In genomic region chr7:149440222-149440621, GRCh38 we compare ENCODE assay signal across 24 cellular contexts. TPM values are rescaled to one million over a fixed set of nuclear protein-coding genes. Genes with fewer than 3 reads are reported as not detected.
DNase-seq lines count a peak whose midpoint lies in the region; ATAC-seq and TF ChIP-seq lines count a peak whose summit lies in the region.
"Had no signal": no experiment of that assay in that cellular context is flagged by ENCODE, and none has a peak within 500 bp of the region (broad histone marks: within the 10 kb centered on the region; RNA-seq: fewer than 3 reads in every experiment).

No MANE protein-coding gene starts in this region.

- H3K4me3 ChIP-seq in CD4-positive, CD25-positive, alpha-beta regulatory T cell (ENCODE audit: low read depth, low read length) = no peak overlapping the region
- H3K4me3 ChIP-seq in esophagus muscularis mucosa (no peak overlapping the region), brain microvascular endothelial cell (ENCODE audit: low read depth, low read length) (no peak overlapping the region)
- H3K4me3 ChIP-seq: dorsolateral prefrontal cortex, heart left ventricle, psoas muscle had no signal

- no peak for TF ChIP-seq POLR2A in esophagus muscularis mucosa (IDR thresholded peaks at IDR 0.05; ENCODE audit: low read depth)

- peak overlapping the region in 2 of 4 donors; percentile 26 to 38 for H3K4me3 Mint-ChIP-seq in CD4-positive, CD25-positive, alpha-beta regulatory T cell
- no peak overlapping the region for H3K4me3 Mint-ChIP-seq in CD4-positive, alpha-beta T cell
- no peak overlapping the region for H3K4me3 Mint-ChIP-seq in activated CD8-positive, alpha-beta T cell treated with anti-CD3 and anti-CD28 coated beads, Interleukin-2, amount 10 ng/mL, durations not matched to agents 7 days and 5 days
- H3K4me3 Mint-ChIP-seq: activated naive CD4-positive, alpha-beta T cell treated with anti-CD3 and anti-CD28 coated beads, Interleukin-2, amount 50 U/mL, for 24 hours; memory B cell; type B pancreatic cell had no signal

- in situ Hi-C loops in brain microvascular endothelial cell (cut with HindIII; ENCODE audit: low pct_ligation_motif_present, low sequenced_read_pairs) = no loop called here

- peaks cover 33% of the 10 kb centered on the region for H3K36me3 Mint-ChIP-seq in CD4-positive, CD25-positive, alpha-beta regulatory T cell
- peaks cover 51% of the 10 kb centered on the region for H3K36me3 Mint-ChIP-seq in CD4-positive, alpha-beta T cell (ENCODE audit: low read depth)
- H3K36me3 Mint-ChIP-seq in activated CD8-positive, alpha-beta T cell treated with anti-CD3 and anti-CD28 coated beads, Interleukin-2, amount 10 ng/mL, durations not matched to agents 7 days and 5 days (ENCODE audit: low read depth) = peaks cover 30% of the 10 kb centered on the region

- TF ChIP-seq CTCF in CD4-positive, alpha-beta T cell (IDR thresholded peaks at IDR 0.05) = no peak
- TF ChIP-seq CTCF in esophagus muscularis mucosa (IDR thresholded peaks at IDR 0.05) (no peak), brain microvascular endothelial cell (IDR thresholded peaks at IDR 0.05; ENCODE audit: low read depth, low read length, missing control alignments) (no peak)

- POLR2A ChIA-PET in CD4-positive, alpha-beta T cell (lab: Charles Lee) = no interaction called here
- POLR2A ChIA-PET in activated CD8-positive, alpha-beta T cell treated with anti-CD3 and anti-CD28 coated beads, Interleukin-2, amount 10 ng/mL, durations not matched to agents 7 days and 5 days (lab: Charles Lee) = interaction anchor here (0.6 kb wide), 1 partner anchor 1731 kb away, joined by 3 read pairs; no protein-coding TSS in a partner anchor

- peaks cover 13% of the 10 kb centered on the region for H3K4me1 ChIP-seq in CD4-positive, CD25-positive, alpha-beta regulatory T cell (ENCODE audit: control insufficient read depth, insufficient read depth, low read length, poor library complexity, severe bottlenecking)
- H3K4me1 ChIP-seq in esophagus muscularis mucosa = no peaks in the 10 kb centered on the region
- H3K4me1 ChIP-seq: heart left ventricle, psoas muscle had no signal

- H3K27me3 ChIP-seq in CD4-positive, CD25-positive, alpha-beta regulatory T cell (ENCODE audit: control insufficient read depth, insufficient read depth, low read length) = no peaks in the 10 kb centered on the region
- no peaks in the 10 kb centered on the region for H3K27me3 ChIP-seq in CD4-positive, alpha-beta T cell (ENCODE audit: control insufficient read depth, insufficient read depth, low read length)
- H3K27me3 ChIP-seq in esophagus muscularis mucosa (no peaks in the 10 kb centered on the region), brain microvascular endothelial cell (replicated peaks) (no peaks in the 10 kb centered on the region)
- H3K27me3 ChIP-seq: dorsolateral prefrontal cortex, heart left ventricle, neutrophil had no signal

- peak overlapping the region; percentile 60 to 85 (median 82) for H3K27ac Mint-ChIP-seq in CD4-positive, CD25-positive, alpha-beta regulatory T cell
- peak overlapping the region; percentile 53 for H3K27ac Mint-ChIP-seq in CD4-positive, alpha-beta T cell
- peak overlapping the region; percentile 63 for H3K27ac Mint-ChIP-seq in activated CD8-positive, alpha-beta T cell treated with anti-CD3 and anti-CD28 coated beads, Interleukin-2, amount 10 ng/mL, durations not matched to agents 7 days and 5 days
- H3K27ac Mint-ChIP-seq: activated naive CD4-positive, alpha-beta T cell treated with anti-CD3 and anti-CD28 coated beads, Interleukin-2, amount 50 U/mL, for 24 hours; type B pancreatic cell had no signal

- H3K9me3 Mint-ChIP-seq in CD4-positive, CD25-positive, alpha-beta regulatory T cell = no peaks in the 10 kb centered on the region
- H3K9me3 Mint-ChIP-seq in CD4-positive, alpha-beta T cell = no peaks in the 10 kb centered on the region
- no peaks in the 10 kb centered on the region for H3K9me3 Mint-ChIP-seq in activated CD8-positive, alpha-beta T cell treated with anti-CD3 and anti-CD28 coated beads, Interleukin-2, amount 10 ng/mL, durations not matched to agents 7 days and 5 days (ENCODE audit: insufficient read depth)
- H3K9me3 Mint-ChIP-seq: activated naive CD4-positive, alpha-beta T cell treated with anti-CD3 and anti-CD28 coated beads, Interleukin-2, amount 50 U/mL, for 24 hours; memory B cell; type B pancreatic cell had no signal

- peak in 2 of 3 donors; percentile 36 to 55 for DNase-seq in CD4-positive, CD25-positive, alpha-beta regulatory T cell
- DNase-seq in CD4-positive, alpha-beta T cell = no peak
- DNase-seq in activated CD8-positive, alpha-beta T cell treated with anti-CD3 and anti-CD28 coated beads, Interleukin-2, amount 10 ng/mL, durations not matched to agents 7 days and 5 days = peak; percentile 46
- DNase-seq in esophagus muscularis mucosa (ENCODE audit: extremely low spot score) = peak; percentile 45
- DNase-seq in brain microvascular endothelial cell = no peak
- no peak for DNase-seq in NCI-H1930 (lab: John Stamatoyannopoulos, UW)
- DNase-seq in NCI-H446 treated with DMSO at 0.1 percent for 48 hours (lab: John Stamatoyannopoulos, UW) = no peak
- DNase-seq in activated effector memory CD4-positive, alpha-beta T cell treated with Interleukin-2 at 50 U/mL for 16 hours = no peak
- DNase-seq: DMS79 treated with DMSO at 0.1 percent for 48 hours; dorsolateral prefrontal cortex; heart left ventricle; Karpas-422; left colon; NCI-H146; NCI-H524 treated with DMSO at 0.1 percent for 48 hours; NK-92 treated with Interleukin-12 subunit alpha and Interleukin-12 subunit beta, amount 100 ng/mL, for 24 hours; psoas muscle; SHP77; stimulated activated CD8-positive, alpha-beta memory T cell treated with anti-CD3 and anti-CD28 coated beads, Interleukin-4, amount 100 ng/mL, for 48 hours; T1000 had no signal

- peak; percentile 65 to 69 for ATAC-seq in CD4-positive, CD25-positive, alpha-beta regulatory T cell (ENCODE audit: low read depth in 2 of 2)
- ATAC-seq in CD4-positive, alpha-beta T cell (ENCODE audit: poor library complexity) = peak; percentile 34
- peak; percentile 79 for ATAC-seq in activated CD8-positive, alpha-beta T cell treated with anti-CD3 and anti-CD28 coated beads, Interleukin-2, amount 10 ng/mL, durations not matched to agents 7 days and 5 days
- ATAC-seq: heart left ventricle, left colon, psoas muscle had no signal

- H3K36me3 ChIP-seq in CD4-positive, CD25-positive, alpha-beta regulatory T cell (ENCODE audit: control insufficient read depth, insufficient read depth, low read length) = peaks cover 17% of the 10 kb centered on the region
- H3K36me3 ChIP-seq in esophagus muscularis mucosa (peaks cover 12 to 41% (median 30%) of the 10 kb centered on the region in 4 donors), brain microvascular endothelial cell (replicated peaks) (peaks cover 8% of the 10 kb centered on the region)

- no peaks in the 10 kb centered on the region for H3K9me3 ChIP-seq in CD4-positive, CD25-positive, alpha-beta regulatory T cell (ENCODE audit: control insufficient read depth in 2 of 2, low read length in 2 of 2)
- no peaks in the 10 kb centered on the region for H3K9me3 ChIP-seq in CD4-positive, alpha-beta T cell (ENCODE audit: control insufficient read depth, low read length)
- no peaks in the 10 kb centered on the region for H3K9me3 ChIP-seq in esophagus muscularis mucosa
- H3K9me3 ChIP-seq: heart left ventricle, neutrophil, psoas muscle had no signal

- no peak for TF ChIP-seq EP300 in esophagus muscularis mucosa (IDR thresholded peaks at IDR 0.05)

- peak overlapping the region; percentile 68 for H3K27ac ChIP-seq in CD4-positive, CD25-positive, alpha-beta regulatory T cell (ENCODE audit: insufficient read depth, low read length, poor library complexity, severe bottlenecking)
- no peak overlapping the region for H3K27ac ChIP-seq in CD4-positive, alpha-beta T cell (ENCODE audit: low read depth, low read length)
- no peak overlapping the region for H3K27ac ChIP-seq in esophagus muscularis mucosa (replicated peaks in 1 of 4)
- no peak overlapping the region for H3K27ac ChIP-seq in brain microvascular endothelial cell
- H3K27ac ChIP-seq: dorsolateral prefrontal cortex, heart left ventricle, neutrophil, psoas muscle had no signal

- H3K4me1 Mint-ChIP-seq in CD4-positive, CD25-positive, alpha-beta regulatory T cell = peaks cover 22 to 33% (median 26%) of the 10 kb centered on the region in 4 donors
- peaks cover 15% of the 10 kb centered on the region for H3K4me1 Mint-ChIP-seq in CD4-positive, alpha-beta T cell (ENCODE audit: low read depth)
- peaks cover 22% of the 10 kb centered on the region for H3K4me1 Mint-ChIP-seq in activated CD8-positive, alpha-beta T cell treated with anti-CD3 and anti-CD28 coated beads, Interleukin-2, amount 10 ng/mL, durations not matched to agents 7 days and 5 days (ENCODE audit: low read depth)
- H3K4me1 Mint-ChIP-seq: memory B cell had no signal

- 82% methylated on average over 4 of the region's 4 CpGs for WGBS in esophagus muscularis mucosa

- CTCF ChIA-PET in CD4-positive, alpha-beta T cell (lab: Charles Lee) = no interaction called here
- CTCF ChIA-PET in activated CD8-positive, alpha-beta T cell treated with anti-CD3 and anti-CD28 coated beads, Interleukin-2, amount 10 ng/mL, durations not matched to agents 7 days and 5 days (lab: Charles Lee) = interaction anchor here (0.9 to 1.8 kb wide), 3 partner anchors 19 to 178 kb away, joined by 3 to 4 read pairs (median 3); partner anchors contain the start of gene ZNF783

- intact Hi-C loops in CD4-positive, alpha-beta T cell (cut with DNase I, micrococcal nuclease) = no loop called here
- intact Hi-C loops in esophagus muscularis mucosa (cut with DNase I) = no loop called here

- H3K27me3 Mint-ChIP-seq in CD4-positive, CD25-positive, alpha-beta regulatory T cell = no peaks in the 10 kb centered on the region
- H3K27me3 Mint-ChIP-seq in CD4-positive, alpha-beta T cell = no peaks in the 10 kb centered on the region
- no peaks in the 10 kb centered on the region for H3K27me3 Mint-ChIP-seq in activated CD8-positive, alpha-beta T cell treated with anti-CD3 and anti-CD28 coated beads, Interleukin-2, amount 10 ng/mL, durations not matched to agents 7 days and 5 days (ENCODE audit: low read depth)
- H3K27me3 Mint-ChIP-seq: activated naive CD4-positive, alpha-beta T cell treated with anti-CD3 and anti-CD28 coated beads, Interleukin-2, amount 50 U/mL, for 24 hours; memory B cell; type B pancreatic cell had no signal

RNA-seq across cellular contexts. Expression of gene ZNF777, which starts 20.6 kb away (rescaled TPM):
- 13.4 TPM for total RNA-seq in CD4-positive, CD25-positive, alpha-beta regulatory T cell
- 1 to 10 TPM in 2 of 4 donors, under 1 TPM in 2; 0.46 to 1.6 (median 1.2) TPM for polyA plus RNA-seq in CD4-positive, CD25-positive, alpha-beta regulatory T cell
- total RNA-seq in CD4-positive, alpha-beta T cell = 10 to 100 TPM; 14.5 to 14.8 TPM
- 10 to 100 TPM; 12.9 to 13.1 TPM for total RNA-seq in activated CD8-positive, alpha-beta T cell treated with anti-CD3 and anti-CD28 coated beads, Interleukin-2, amount 10 ng/mL, durations not matched to agents 7 days and 5 days
- total RNA-seq in esophagus muscularis mucosa = 10 to 100 TPM in 3 of 4 donors, 1 to 10 TPM in 1; 6.6 to 17.4 (median 13.7) TPM

RNA-seq across cellular contexts. Expression of gene ZNF746, which starts 57.4 kb away (rescaled TPM):
- 33.9 TPM for total RNA-seq in CD4-positive, CD25-positive, alpha-beta regulatory T cell
- polyA plus RNA-seq in CD4-positive, CD25-positive, alpha-beta regulatory T cell = 10 to 100 TPM in 2 of 4 donors, 1 to 10 TPM in 2; 8.2 to 11.5 (median 9.7) TPM
- total RNA-seq in CD4-positive, alpha-beta T cell = 10 to 100 TPM; 28.4 to 30.3 TPM
- 10 to 100 TPM; 19.7 to 21.4 TPM for total RNA-seq in activated CD8-positive, alpha-beta T cell treated with anti-CD3 and anti-CD28 coated beads, Interleukin-2, amount 10 ng/mL, durations not matched to agents 7 days and 5 days
- 10 to 100 TPM; 20.9 to 28.7 (median 27.9) TPM for total RNA-seq in esophagus muscularis mucosa

Comparison
In these comparisons a context has a peak if more than half of its experiments do, and no peak if none do; other contexts are left out.
1. DNase-seq: peak in CD4-positive, CD25-positive, alpha-beta regulatory T cell (2 of 3), activated CD8-positive, alpha-beta T cell treated with anti-CD3 and anti-CD28 coated beads, Interleukin-2, amount 10 ng/mL, durations not matched to agents 7 days and 5 days (single experiment) and esophagus muscularis mucosa (single experiment); none in CD4-positive, alpha-beta T cell (0 of 10), brain microvascular endothelial cell (single experiment), NCI-H1930 (0 of 2), NCI-H446 treated with DMSO at 0.1 percent for 48 hours (single experiment) and activated effector memory CD4-positive, alpha-beta T cell treated with Interleukin-2 at 50 U/mL for 16 hours (single experiment).
2. Peak in every context shown above with its lines, with median percentiles within 50 percentile points of each other: ATAC-seq and H3K27ac Mint-ChIP-seq.